ENCODE assay signal across 17 cellular contexts in the genomic region with DNA sequence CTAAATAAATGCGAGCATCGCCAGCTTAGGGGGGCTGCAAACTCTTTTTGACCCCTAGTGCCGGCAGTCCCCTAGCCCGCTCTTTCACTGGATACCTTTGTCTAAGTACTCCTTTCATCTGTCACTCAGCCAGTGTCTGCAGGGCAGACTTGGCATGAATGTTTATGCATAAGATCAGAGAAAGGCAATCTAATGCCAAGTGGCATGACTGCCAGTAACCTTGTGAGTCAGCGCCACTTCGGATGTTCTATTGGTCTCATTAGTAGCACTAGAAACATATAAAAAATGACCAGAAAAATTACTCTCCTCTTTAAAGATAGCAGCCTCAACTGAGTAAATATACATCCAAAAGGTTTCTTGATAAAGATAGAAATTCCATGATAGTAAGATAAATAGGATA.
"Had no signal": no experiment of that assay in that cellular context is flagged by ENCODE, and none has a peak within 500 bp of the region (broad histone marks: within the 10 kb centered on the region; RNA-seq: fewer than 3 reads in every experiment).

No MANE protein-coding gene starts in this region.

- H3K27ac ChIP-seq: colonic mucosa, hepatocyte, pancreas, thoracic aorta had no signal

- H3K36me3 ChIP-seq: colonic mucosa, pancreas, thoracic aorta had no signal

- DNase-seq: activated B cell treated with CpG ODN at 0.5 μM for 24 hours; activated CD4-positive, alpha-beta memory T cell treated with anti-CD3 and anti-CD28 coated beads for 36 hours; activated CD4-positive, alpha-beta T cell treated with anti-CD3 and anti-CD28 coated beads for 4 hours; activated CD8-positive, alpha-beta memory T cell treated with anti-CD3 and anti-CD28 coated beads, Interleukin-2, amount 10 ng/mL, durations not matched to agents 7 days and 5 days; activated naive CD4-positive, alpha-beta T cell treated with Interleukin-2 at 50 U/mL for 16 hours; activated T-cell treated with anti-CD3 and anti-CD28 coated beads, Interleukin-2, amount 50 U/mL, for 1 hour; colonic mucosa; endodermal cell; erythroblast; left cardiac atrium; naive thymus-derived CD8-positive, alpha-beta T cell; pancreas; stimulated activated naive B cell treated with anti-CD40 and anti-IgM and Interleukin-4, amounts not matched to agents 10 μg/mL and 1 μg/mL and 100 μg/mL, for 72 hours; T-cell had no signal

- ATAC-seq: activated CD8-positive, alpha-beta memory T cell treated with anti-CD3 and anti-CD28 coated beads, Interleukin-2, amount 10 ng/mL, durations not matched to agents 7 days and 5 days; activated T-helper 17 cell treated with anti-CD3 and anti-CD28 coated beads, Interleukin-2, amount 50 U/mL, for 72 hours; left cardiac atrium; naive thymus-derived CD8-positive, alpha-beta T cell; pancreas; stimulated activated naive B cell treated with anti-CD40 and anti-IgM and Interleukin-4, amounts not matched to agents 10 μg/mL and 1 μg/mL and 100 μg/mL, for 72 hours; T-cell had no signal

- H2AFZ ChIP-seq: hepatocyte had no signal

- H3K4me3 ChIP-seq: colonic mucosa, hepatocyte, pancreas, thoracic aorta had no signal

- H3K4me2 ChIP-seq: hepatocyte had no signal

- H3K27me3 ChIP-seq: colonic mucosa, hepatocyte, pancreas had no signal

- H3K9me3 ChIP-seq: colonic mucosa, thoracic aorta had no signal

- H3K4me1 ChIP-seq: colonic mucosa, pancreas had no signal
